In genomic region chr1:84973493-84974334, GRCh38 we compare ENCODE assay signal across 9 cellular contexts. TPM values are rescaled to one million over a fixed set of nuclear protein-coding genes. Genes with fewer than 3 reads are reported as not detected.
A peak's percentile ranks its signal among the peaks of the same experiment; 100 is the strongest.
DNase-seq lines count a peak whose midpoint lies in the region; ATAC-seq and TF ChIP-seq lines count a peak whose summit lies in the region.
"Had no signal": no experiment of that assay in that cellular context is flagged by ENCODE, and none has a peak within 500 bp of the region (broad histone marks: within the 10 kb centered on the region; RNA-seq: fewer than 3 reads in every experiment).

No MANE protein-coding gene starts in this region.

- peak; percentile 51 for ATAC-seq in GM18907 (IDR thresholded peaks at IDR 0.05; ENCODE audit: unreplicated experiment)
- ATAC-seq in HG02938 (IDR thresholded peaks at IDR 0.05; ENCODE audit: unreplicated experiment), result peak; percentile 31
- no peak for ATAC-seq in esophagus mucosa

- H3K4me2 ChIP-seq in smooth muscle cell, result no peak overlapping the region

- H3K36me3 ChIP-seq in smooth muscle cell (ENCODE audit: low read depth), result no peaks in the 10 kb centered on the region

- TF ChIP-seq CTCF in smooth muscle cell (IDR thresholded peaks at IDR 0.05; ENCODE audit: borderline replicate concordance, insufficient read depth, poor library complexity, severe bottlenecking), result no peak

- TF ChIP-seq POLR2A in erythroblast (IDR thresholded peaks at IDR 0.05; ENCODE audit: low read length), result no peak

- no peak overlapping the region for H3K9ac ChIP-seq in smooth muscle cell (ENCODE audit: low read depth)

- DNase-seq in CD1c-positive myeloid dendritic cell (ENCODE audit: extremely low spot score) (peak; percentile 34), RPMI7951 (ENCODE audit: low read depth) (peak; percentile 14), COLO668 (lab: John Stamatoyannopoulos, UW; ENCODE audit: unreplicated experiment) (no peak), erythroblast (lab: John Stamatoyannopoulos, UW) (no peak), smooth muscle cell (lab: John Stamatoyannopoulos, UW; ENCODE audit: unreplicated experiment) (no peak)
- DNase-seq: NCI-H446 treated with DMSO at 0.1 percent for 48 hours had no signal

- no peaks in the 10 kb centered on the region for H3K4me1 ChIP-seq in smooth muscle cell (ENCODE audit: low read depth)

- H4K20me1 ChIP-seq in smooth muscle cell (ENCODE audit: low read depth), result no peaks in the 10 kb centered on the region

- no peaks in the 10 kb centered on the region for H3K9me3 ChIP-seq in smooth muscle cell (replicated peaks; ENCODE audit: low read depth)

- no peaks in the 10 kb centered on the region for H3F3A ChIP-seq in smooth muscle cell (ENCODE audit: low read depth)

- H3K27ac ChIP-seq in smooth muscle cell (ENCODE audit: low read depth), result no peak overlapping the region

- no peak overlapping the region for H2AFZ ChIP-seq in smooth muscle cell (ENCODE audit: low read depth)

- H3K27me3 ChIP-seq in smooth muscle cell (ENCODE audit: low read depth), result peaks cover 2% of the 10 kb centered on the region

- 81% methylated on average over 7 of the region's 7 CpGs for WGBS in smooth muscle cell (ENCODE audit: low lambda C conversion rate)

- H3K79me2 ChIP-seq in smooth muscle cell (ENCODE audit: low read depth), result no peaks in the 10 kb centered on the region

- no peak overlapping the region for H3K4me3 ChIP-seq in smooth muscle cell

RNA-seq across cellular contexts. Expression of gene MCOLN2, which starts 23.2 kb away (rescaled TPM):
- 2.3 and 2.5 TPM in 2 replicates for total RNA-seq in RPMI7951 (2014; rRNA removed; shearing (Covaris generic))
- 0.52 TPM for total RNA-seq in esophagus mucosa
- total RNA-seq in smooth muscle cell, result not detected in 2 replicates
- polyA plus RNA-seq in smooth muscle cell, result 0.25 TPM in 1 of 2 replicates, not detected in the other

Comparison
In these comparisons a context has a peak if more than half of its experiments do, and no peak if none do; other contexts are left out.
1. DNase-seq: peak in CD1c-positive myeloid dendritic cell (single experiment) and RPMI7951 (single experiment); none in COLO668 (single experiment), erythroblast (0 of 2) and smooth muscle cell (single experiment).